Comparison of ENCODE assay signal across 21 cellular contexts in the genomic region with DNA sequence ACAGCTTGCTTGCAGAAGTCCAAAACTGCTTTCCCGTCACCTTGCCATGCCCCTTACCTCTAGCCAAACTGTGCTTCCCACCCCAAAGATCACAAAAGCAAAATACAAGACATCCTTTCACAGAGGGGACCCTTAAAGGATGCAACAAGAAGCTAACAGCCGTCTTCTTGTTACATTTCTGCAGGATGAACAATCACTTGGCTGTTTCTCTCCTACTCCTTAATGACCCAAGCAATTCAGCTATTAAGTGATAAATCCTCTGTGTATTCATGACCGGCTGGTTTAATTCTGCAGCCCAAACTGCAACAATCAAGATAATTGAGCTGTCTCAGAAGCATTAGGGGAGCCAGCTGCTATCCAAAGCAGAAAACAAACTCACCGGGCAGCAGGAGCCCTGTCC.
"Had no signal": no experiment of that assay in that cellular context is flagged by ENCODE, and none has a peak within 500 bp of the region (broad histone marks: within the 10 kb centered on the region; RNA-seq: fewer than 3 reads in every experiment).

No MANE protein-coding gene starts in this region.

- ATAC-seq: activated CD4-positive, CD25-positive, alpha-beta regulatory T cell treated with anti-CD3 and anti-CD28 coated beads, Interleukin-2, amount 50 U/mL, for 24 hours; left lung; mucosa of descending colon; naive thymus-derived CD4-positive, alpha-beta T cell; right cardiac atrium; stimulated activated naive B cell treated with anti-CD40 and anti-IgM and Interleukin-4, amounts not matched to agents 10 μg/mL and 1 μg/mL and 100 μg/mL, for 72 hours had no signal

- H3K27ac Mint-ChIP-seq: activated naive CD8-positive, alpha-beta T cell treated with anti-CD3 and anti-CD28 coated beads, Interleukin-2, amount 10 ng/mL, durations not matched to agents 7 days and 5 days; memory B cell; naive thymus-derived CD4-positive, alpha-beta T cell; stimulated activated naive B cell treated with anti-CD40 and anti-IgM and Interleukin-4, amounts not matched to agents 10 μg/mL and 1 μg/mL and 100 μg/mL, for 72 hours; T-helper 2 cell treated with Interferon-gamma antibody and Interleukin-4, amounts not matched to agents 5 μg/mL and 100 μg/mL, for 36 hours had no signal

- H3K9me3 Mint-ChIP-seq: activated naive CD8-positive, alpha-beta T cell treated with anti-CD3 and anti-CD28 coated beads, Interleukin-2, amount 10 ng/mL, durations not matched to agents 7 days and 5 days; memory B cell; naive thymus-derived CD4-positive, alpha-beta T cell; stimulated activated naive B cell treated with anti-CD40 and anti-IgM and Interleukin-4, amounts not matched to agents 10 μg/mL and 1 μg/mL and 100 μg/mL, for 72 hours; T-helper 2 cell treated with Interferon-gamma antibody and Interleukin-4, amounts not matched to agents 5 μg/mL and 100 μg/mL, for 36 hours had no signal

- H3K36me3 Mint-ChIP-seq: activated naive CD8-positive, alpha-beta T cell treated with anti-CD3 and anti-CD28 coated beads, Interleukin-2, amount 10 ng/mL, durations not matched to agents 7 days and 5 days; memory B cell; naive thymus-derived CD4-positive, alpha-beta T cell; stimulated activated naive B cell treated with anti-CD40 and anti-IgM and Interleukin-4, amounts not matched to agents 10 μg/mL and 1 μg/mL and 100 μg/mL, for 72 hours had no signal

- H3K4me1 Mint-ChIP-seq: activated naive CD8-positive, alpha-beta T cell treated with anti-CD3 and anti-CD28 coated beads, Interleukin-2, amount 10 ng/mL, durations not matched to agents 7 days and 5 days; memory B cell; stimulated activated naive B cell treated with anti-CD40 and anti-IgM and Interleukin-4, amounts not matched to agents 10 μg/mL and 1 μg/mL and 100 μg/mL, for 72 hours had no signal

- DNase-seq: activated CD4-positive, alpha-beta T cell treated with anti-CD3 and anti-CD28 coated beads, Interleukin-2, amount 50 U/mL, for 1 hour; activated naive CD4-positive, alpha-beta T cell; activated naive CD8-positive, alpha-beta T cell treated with anti-CD3 and anti-CD28 coated beads, Interleukin-2, amount 10 ng/mL, durations not matched to agents 7 days and 5 days; activated T-cell treated with anti-CD3 and anti-CD28 coated beads for 4 hours; cortex of kidney; effector CD4-positive, alpha-beta T cell; hippocampal formation; left lung; mucosa of descending colon; naive thymus-derived CD4-positive, alpha-beta T cell; occipital lobe; right cardiac atrium; stimulated activated CD4-positive, alpha-beta T cell treated with anti-CD3 and anti-CD28 coated beads, Interleukin-15, amount 100 ng/mL, for 24 hours; stimulated activated CD4-positive, alpha-beta T cell treated with anti-CD3 and anti-CD28 coated beads, Interleukin-4, amount 100 ng/mL, for 1 hour; stimulated activated naive B cell treated with anti-CD40 and anti-IgM and Interleukin-4, amounts not matched to agents 10 μg/mL and 1 μg/mL and 100 μg/mL, for 72 hours; substantia nigra; transverse colon had no signal

- H3K4me3 Mint-ChIP-seq: activated naive CD8-positive, alpha-beta T cell treated with anti-CD3 and anti-CD28 coated beads, Interleukin-2, amount 10 ng/mL, durations not matched to agents 7 days and 5 days; memory B cell; naive thymus-derived CD4-positive, alpha-beta T cell; stimulated activated naive B cell treated with anti-CD40 and anti-IgM and Interleukin-4, amounts not matched to agents 10 μg/mL and 1 μg/mL and 100 μg/mL, for 72 hours; T-helper 2 cell treated with Interferon-gamma antibody and Interleukin-4, amounts not matched to agents 5 μg/mL and 100 μg/mL, for 36 hours had no signal

- FAIRE-seq: keratinocyte had no signal
